In the genomic region with DNA sequence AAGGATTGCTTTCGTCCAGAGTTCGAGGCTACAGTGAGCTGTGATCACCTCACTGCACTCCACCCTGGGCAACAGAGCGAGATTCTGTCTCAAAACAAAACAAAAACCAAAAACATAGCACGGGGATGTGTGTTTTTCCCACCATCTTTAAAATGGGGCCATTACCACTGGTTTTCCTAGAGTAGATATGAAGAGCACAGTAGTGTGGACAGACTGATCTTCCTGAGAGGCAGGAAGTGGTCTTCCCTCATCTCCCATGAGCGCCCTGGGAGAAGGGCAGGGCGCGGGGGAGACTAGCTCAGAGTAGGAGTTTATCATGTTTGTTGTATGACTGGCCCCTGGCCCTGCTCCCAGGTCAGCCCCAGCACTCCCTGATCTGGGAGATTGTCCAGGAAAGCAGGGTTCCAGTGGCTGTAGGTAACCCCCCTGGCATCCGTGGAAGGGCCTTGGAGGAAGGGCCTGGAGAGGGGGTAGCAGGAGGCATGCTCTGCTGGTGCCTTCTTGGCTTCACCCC, we compare ENCODE assay signal across 12 cellular contexts. TPM values are rescaled to one million over a fixed set of nuclear protein-coding genes. Genes with fewer than 3 reads are reported as not detected.
DNase-seq lines count a peak whose midpoint lies in the region; ATAC-seq, FAIRE-seq and TF ChIP-seq lines count a peak whose summit lies in the region.
"Had no signal": no experiment of that assay in that cellular context is flagged by ENCODE, and none has a peak within 500 bp of the region (broad histone marks: within the 10 kb centered on the region; RNA-seq: fewer than 3 reads in every experiment).

No MANE protein-coding gene starts in this region.

- H4K20me1 ChIP-seq in astrocyte (ENCODE audit: insufficient read depth, low read length) (no peaks in the 10 kb centered on the region), osteoblast (ENCODE audit: insufficient read depth, low read length) (no peaks in the 10 kb centered on the region)

- H3K36me3 ChIP-seq in astrocyte (ENCODE audit: insufficient read depth, low read length) (no peaks in the 10 kb centered on the region), osteoblast (ENCODE audit: insufficient read depth, low read length) (no peaks in the 10 kb centered on the region)

- no peak overlapping the region for H3K9ac ChIP-seq in astrocyte (ENCODE audit: low read length)

- no peaks in the 10 kb centered on the region for H3K9me3 Mint-ChIP-seq in astrocyte (ENCODE audit: unreplicated experiment)
- H3K9me3 Mint-ChIP-seq: mesothelial cell of epicardium had no signal

- peaks cover 7% of the 10 kb centered on the region for H3K4me1 ChIP-seq in astrocyte (ENCODE audit: insufficient read depth, low read length)
- H3K4me1 ChIP-seq in osteoblast (ENCODE audit: insufficient read depth, low read length): peaks cover 12% of the 10 kb centered on the region
- H3K4me1 ChIP-seq in foreskin keratinocyte: no peaks in the 10 kb centered on the region

- no peaks in the 10 kb centered on the region for H3K4me1 Mint-ChIP-seq in astrocyte (ENCODE audit: low read depth, unreplicated experiment)

- H2AFZ ChIP-seq in astrocyte (ENCODE audit: low read depth, low read length) (no peak overlapping the region), osteoblast (ENCODE audit: low read length) (peak overlapping the region; percentile 38)
- H2AFZ ChIP-seq: PC-9 had no signal

- H3K27ac Mint-ChIP-seq in astrocyte (ENCODE audit: unreplicated experiment): no peak overlapping the region
- H3K27ac Mint-ChIP-seq: mesothelial cell of epicardium had no signal

- H3K4me3 Mint-ChIP-seq in astrocyte (ENCODE audit: unreplicated experiment): no peak overlapping the region
- H3K4me3 Mint-ChIP-seq: mesothelial cell of epicardium had no signal

- no peak for ATAC-seq in GM19463 (IDR thresholded peaks at IDR 0.05; ENCODE audit: unreplicated experiment)
- ATAC-seq in foreskin keratinocyte: no peak

- DNase-seq in EH (ENCODE audit: low read depth) (peak; percentile 79), LoVo (ENCODE audit: low spot score) (peak; percentile 14), astrocyte (ENCODE audit: low read depth) (peak; percentile 43), osteoblast (ENCODE audit: insufficient read length, low spot score, missing footprints) (peak; percentile 98), NCI-H2029 (lab: John Stamatoyannopoulos, UW) (no peak), SW480 (ENCODE audit: low spot score) (no peak), foreskin keratinocyte (no peak)
- DNase-seq: GOT3, PC-9 had no signal

- FAIRE-seq in astrocyte (lab: Jason Lieb, UNC): no peak
- FAIRE-seq: endothelial cell of umbilical vein had no signal

- H3K79me2 ChIP-seq in astrocyte (ENCODE audit: insufficient read depth, low read length) (no peaks in the 10 kb centered on the region), osteoblast (ENCODE audit: insufficient read depth, low read length) (no peaks in the 10 kb centered on the region)

- H3K36me3 Mint-ChIP-seq in astrocyte (ENCODE audit: low read depth, unreplicated experiment): no peaks in the 10 kb centered on the region
- H3K36me3 Mint-ChIP-seq: mesothelial cell of epicardium had no signal

- H3K4me2 ChIP-seq in astrocyte (ENCODE audit: low read length) (peak overlapping the region; percentile 27), osteoblast (ENCODE audit: insufficient read depth, low read length) (peak overlapping the region; percentile 41)

- TF ChIP-seq CTCF in astrocyte (IDR thresholded peaks at IDR 0.05; ENCODE audit: insufficient read depth, low read depth, low read length) (no peak), osteoblast (IDR thresholded peaks at IDR 0.05; ENCODE audit: extremely low read depth, low read depth, low read length) (no peak), foreskin keratinocyte (conservative IDR thresholded peaks at IDR 0.05) (no peak)

- H3K27ac ChIP-seq in astrocyte (ENCODE audit: low read depth, low read length) (no peak overlapping the region), osteoblast (ENCODE audit: low read depth, low read length) (no peak overlapping the region), foreskin keratinocyte (no peak overlapping the region)
- H3K27ac ChIP-seq: PC-9 had no signal

- peaks cover 40% of the 10 kb centered on the region for H3K27me3 Mint-ChIP-seq in astrocyte (ENCODE audit: low read depth, unreplicated experiment)

- no peak overlapping the region for H3K4me3 ChIP-seq in astrocyte (ENCODE audit: insufficient read depth, low read depth, low read length)
- no peak overlapping the region for H3K4me3 ChIP-seq in osteoblast (ENCODE audit: insufficient read depth, low read length)
- H3K4me3 ChIP-seq: PC-9 had no signal

- no peaks in the 10 kb centered on the region for H3K9me3 ChIP-seq in astrocyte (ENCODE audit: insufficient read depth, low read depth, low read length)
- H3K9me3 ChIP-seq in osteoblast (ENCODE audit: low read depth, low read length): no peaks in the 10 kb centered on the region

- H3K27me3 ChIP-seq in astrocyte (ENCODE audit: insufficient read depth, low read length): peaks cover 2% of the 10 kb centered on the region
- no peaks in the 10 kb centered on the region for H3K27me3 ChIP-seq in osteoblast (ENCODE audit: insufficient read depth, low read length)
- peaks cover 26% of the 10 kb centered on the region for H3K27me3 ChIP-seq in foreskin keratinocyte

RNA-seq across cellular contexts. Expression of a gene that starts 2.3 kb away (rescaled TPM):
- total RNA-seq in astrocyte (not detected in 2 replicates), osteoblast (0.36 and 0.88 TPM in 2 replicates), foreskin keratinocyte (0.11 and 0.44 TPM in 2 replicates)
- polyA plus RNA-seq in foreskin keratinocyte: 0.18 and 0.24 TPM in 2 replicates
- total RNA-seq: endothelial cell of umbilical vein had no signal
- polyA plus RNA-seq: endothelial cell of umbilical vein had no signal

RNA-seq across cellular contexts. Expression of a gene that starts 35.2 kb away (rescaled TPM):
- total RNA-seq in astrocyte (33.8 and 36.3 TPM in 2 replicates), osteoblast (38.4 and 38.6 TPM in 2 replicates), foreskin keratinocyte (31.1 TPM in 2 replicates)
- polyA plus RNA-seq in foreskin keratinocyte: 46.3 and 47.5 TPM in 2 replicates

Comparison
In these comparisons a context has a peak if more than half of its experiments do, and no peak if none do; other contexts are left out.
1. DNase-seq: peak in EH (single experiment), LoVo (single experiment), astrocyte (single experiment) and osteoblast (single experiment); none in NCI-H2029 (single experiment), SW480 (single experiment) and foreskin keratinocyte (0 of 2).